In genomic region chr12:120539303-120539702, GRCh38 we compare ENCODE assay signal across 8 cellular contexts. TPM values are rescaled to one million over a fixed set of nuclear protein-coding genes. Genes with fewer than 3 reads are reported as not detected.
DNase-seq lines count a peak whose midpoint lies in the region; ATAC-seq and TF ChIP-seq lines count a peak whose summit lies in the region.

No MANE protein-coding gene starts in this region.

- no peak for TF ChIP-seq CTCF in stomach (IDR thresholded peaks at IDR 0.05)

- WGBS in stomach, 5 donors, result 14 to 37% (median 22%) methylated on average over 1 of the region's 1 CpG

- H3K36me3 ChIP-seq in stomach, result peaks cover 0 to 30% (median 15%) of the 10 kb centered on the region in 4 donors

- intact Hi-C loops in left ventricle myocardium superior (cut with micrococcal nuclease), result loop anchor here (5.0 kb wide), 1 partner anchor 42 kb away; the partner anchor contains the start of gene DYNLL1
- intact Hi-C loops in stomach (cut with DNase I; ENCODE audit: low total_unique reads), result no loop called here

- no peaks in the 10 kb centered on the region for H3K27me3 ChIP-seq in stomach

- no peak for TF ChIP-seq POLR2A in stomach (IDR thresholded peaks at IDR 0.05)

- H3K27me3 Mint-ChIP-seq in activated CD8-positive, alpha-beta memory T cell treated with anti-CD3 and anti-CD28 coated beads, Interleukin-2, amount 10 ng/mL, durations not matched to agents 7 days and 5 days, result no peaks in the 10 kb centered on the region
- H3K27me3 Mint-ChIP-seq in activated naive CD8-positive, alpha-beta T cell, result no peaks in the 10 kb centered on the region

- H3K9me3 Mint-ChIP-seq in activated CD8-positive, alpha-beta memory T cell treated with anti-CD3 and anti-CD28 coated beads, Interleukin-2, amount 10 ng/mL, durations not matched to agents 7 days and 5 days (ENCODE audit: low read depth), result no peaks in the 10 kb centered on the region
- H3K9me3 Mint-ChIP-seq in activated naive CD8-positive, alpha-beta T cell (ENCODE audit: low read depth), result no peaks in the 10 kb centered on the region

- no peak for TF ChIP-seq EP300 in stomach (IDR thresholded peaks at IDR 0.05)

- peak overlapping the region; percentile 24 to 98 (median 97) for H3K27ac ChIP-seq in stomach

- H3K27ac Mint-ChIP-seq in activated CD8-positive, alpha-beta memory T cell treated with anti-CD3 and anti-CD28 coated beads, Interleukin-2, amount 10 ng/mL, durations not matched to agents 7 days and 5 days, result peak overlapping the region; percentile 80
- H3K27ac Mint-ChIP-seq in activated naive CD8-positive, alpha-beta T cell, result peak overlapping the region; percentile 83

- peaks cover 70 to 92% (median 85%) of the 10 kb centered on the region in 4 donors for H3K4me1 ChIP-seq in stomach

- no peak overlapping the region for H3K4me3 Mint-ChIP-seq in activated CD8-positive, alpha-beta memory T cell treated with anti-CD3 and anti-CD28 coated beads, Interleukin-2, amount 10 ng/mL, durations not matched to agents 7 days and 5 days
- peak overlapping the region; percentile 95 for H3K4me3 Mint-ChIP-seq in activated naive CD8-positive, alpha-beta T cell

- H3K4me1 Mint-ChIP-seq in activated CD8-positive, alpha-beta memory T cell treated with anti-CD3 and anti-CD28 coated beads, Interleukin-2, amount 10 ng/mL, durations not matched to agents 7 days and 5 days, result peaks cover 53% of the 10 kb centered on the region
- H3K4me1 Mint-ChIP-seq in activated naive CD8-positive, alpha-beta T cell (ENCODE audit: low read depth), result peaks cover 70% of the 10 kb centered on the region

- DNase-seq in activated CD8-positive, alpha-beta memory T cell treated with anti-CD3 and anti-CD28 coated beads, Interleukin-2, amount 10 ng/mL, durations not matched to agents 7 days and 5 days, result no peak
- no peak for DNase-seq in activated CD8-positive, alpha-beta memory T cell treated with anti-CD3 and anti-CD28 coated beads, Interleukin-2, amount 50 U/mL, for 48 hours
- DNase-seq in left ventricle myocardium superior, result no peak
- no peak for DNase-seq in stomach
- no peak for DNase-seq in NCI-H510A (lab: John Stamatoyannopoulos, UW)
- DNase-seq in H4 (ENCODE audit: low spot score), result no peak

- CTCF ChIA-PET in activated CD8-positive, alpha-beta memory T cell treated with anti-CD3 and anti-CD28 coated beads, Interleukin-2, amount 10 ng/mL, durations not matched to agents 7 days and 5 days (lab: Charles Lee), result interaction anchor here (1.1 to 1.5 kb wide), 4 partner anchors 10 to 101 kb away, joined by 3 to 5 read pairs (median 3); partner anchors contain the start of genes COQ5 and SRSF9

- no peak for ATAC-seq in activated CD8-positive, alpha-beta memory T cell treated with anti-CD3 and anti-CD28 coated beads, Interleukin-2, amount 10 ng/mL, durations not matched to agents 7 days and 5 days
- ATAC-seq in left ventricle myocardium superior (peak; percentile 20), GM21717 (IDR thresholded peaks at IDR 0.05; ENCODE audit: unreplicated experiment) (no peak)

- H3K36me3 Mint-ChIP-seq in activated CD8-positive, alpha-beta memory T cell treated with anti-CD3 and anti-CD28 coated beads, Interleukin-2, amount 10 ng/mL, durations not matched to agents 7 days and 5 days, result peaks cover 37% of the 10 kb centered on the region
- H3K36me3 Mint-ChIP-seq in activated naive CD8-positive, alpha-beta T cell, result no peaks in the 10 kb centered on the region

- H3K4me3 ChIP-seq in stomach, result peak overlapping the region in 1 of 4 donors; percentile 91

- H3K9me3 ChIP-seq in stomach, result no peaks in the 10 kb centered on the region

RNA-seq across cellular contexts. Expression of gene RNF10, which starts 5.1 kb away (rescaled TPM):
- total RNA-seq in activated CD8-positive, alpha-beta memory T cell treated with anti-CD3 and anti-CD28 coated beads, Interleukin-2, amount 10 ng/mL, durations not matched to agents 7 days and 5 days, result 100 to 1,000 TPM; 209 to 217 TPM
- 251 TPM for total RNA-seq in left ventricle myocardium superior
- 100 to 1,000 TPM; 189 to 656 (median 318) TPM for total RNA-seq in stomach
- 100 to 1,000 TPM; 124 to 157 (median 133) TPM for polyA plus RNA-seq in stomach
- total RNA-seq in H4 (2014; rRNA removed; shearing (Covaris generic)), result 59.4 and 74.9 TPM in 2 replicates

RNA-seq across cellular contexts. Expression of gene COQ5, which starts 10.3 kb away (rescaled TPM):
- 10 to 100 TPM; 26.4 to 34.0 TPM for total RNA-seq in activated CD8-positive, alpha-beta memory T cell treated with anti-CD3 and anti-CD28 coated beads, Interleukin-2, amount 10 ng/mL, durations not matched to agents 7 days and 5 days
- 38.0 TPM for total RNA-seq in left ventricle myocardium superior
- total RNA-seq in stomach, result 10 to 100 TPM in 3 of 5 donors, 1 to 10 TPM in 2; 2.6 to 32.4 (median 10.5) TPM
- polyA plus RNA-seq in stomach, result 10 to 100 TPM; 24.0 to 31.8 (median 27.8) TPM
- total RNA-seq in H4 (2014; rRNA removed; shearing (Covaris generic)), result 47.9 and 50.9 TPM in 2 replicates

RNA-seq across cellular contexts. Expression of gene POP5, which starts 41.9 kb away (rescaled TPM):
- 10 to 100 TPM; 63.1 to 65.1 TPM for total RNA-seq in activated CD8-positive, alpha-beta memory T cell treated with anti-CD3 and anti-CD28 coated beads, Interleukin-2, amount 10 ng/mL, durations not matched to agents 7 days and 5 days
- total RNA-seq in left ventricle myocardium superior (34.0 TPM), stomach (10 to 100 TPM; 10.5 to 62.3 (median 34.3) TPM)
- 10 to 100 TPM; 33.9 to 51.2 (median 49.1) TPM for polyA plus RNA-seq in stomach
- total RNA-seq in H4 (2014; rRNA removed; shearing (Covaris generic)), result 71.1 and 77.5 TPM in 2 replicates

RNA-seq across cellular contexts. Expression of gene DYNLL1, which starts 43.4 kb away (rescaled TPM):
- total RNA-seq in activated CD8-positive, alpha-beta memory T cell treated with anti-CD3 and anti-CD28 coated beads, Interleukin-2, amount 10 ng/mL, durations not matched to agents 7 days and 5 days, result 100 to 1,000 TPM; 190 to 264 TPM
- total RNA-seq in left ventricle myocardium superior (144 TPM), stomach (100 to 1,000 TPM in 4 of 5 donors, 10 to 100 TPM in 1; 27.2 to 197 (median 114) TPM)
- polyA plus RNA-seq in stomach, result 100 to 1,000 TPM; 476 to 580 (median 578) TPM
- 538 and 559 TPM in 2 replicates for total RNA-seq in H4 (2014; rRNA removed; shearing (Covaris generic))
